8 cellular contexts compared by ENCODE assay signal in the genomic region with DNA sequence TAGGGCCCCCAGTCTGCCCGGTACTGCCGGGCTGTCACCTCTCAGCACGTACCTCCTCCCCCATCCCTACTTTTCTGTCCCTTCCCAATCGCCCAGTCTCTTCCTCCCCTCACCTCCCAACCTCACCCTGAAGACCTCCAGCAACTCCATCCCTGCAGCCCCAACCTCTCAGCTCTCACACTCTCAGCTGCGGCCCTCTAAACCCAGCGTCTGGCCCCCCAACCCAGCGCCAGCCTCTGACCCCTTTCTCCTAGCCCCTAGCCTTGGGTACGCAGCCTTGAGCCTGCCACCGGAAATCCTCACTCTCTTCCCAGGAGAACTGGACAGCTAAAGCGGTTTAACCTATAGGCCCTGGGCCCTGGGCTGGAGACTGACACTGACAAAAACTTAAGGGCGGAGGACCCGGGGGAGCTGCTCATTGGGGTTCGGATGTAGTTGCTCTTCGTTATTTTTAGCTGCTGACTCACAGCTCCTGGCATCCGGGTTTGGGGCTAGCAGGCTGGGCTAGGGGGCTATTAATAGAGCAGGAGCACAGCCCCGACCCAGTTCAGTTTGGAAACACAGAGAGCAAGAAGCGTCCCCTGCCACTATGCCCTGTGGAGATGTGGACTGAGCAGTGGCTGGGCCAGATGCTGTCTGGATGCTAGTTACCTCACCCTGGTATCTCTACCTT. TPM values are rescaled to one million over a fixed set of nuclear protein-coding genes. Genes with fewer than 3 reads are reported as not detected.
DNase-seq lines count a peak whose midpoint lies in the region; ATAC-seq, FAIRE-seq and TF ChIP-seq lines count a peak whose summit lies in the region.

No MANE protein-coding gene starts in this region.

- no peak for TF ChIP-seq POLR2A in adrenal gland (IDR thresholded peaks at IDR 0.05)

- CTCF ChIA-PET in A673 (lab: Charles Lee) = no interaction called here
- CTCF ChIA-PET in HEK293 (lab: Yijun Ruan, JAX) = interaction anchor here (1.3 to 1.7 kb wide), 5 partner anchors 10 to 230 kb away, joined by 3 to 8 read pairs (median 7); no protein-coding TSS in a partner anchor

- H3K27ac ChIP-seq in A673 (ENCODE audit: low read depth, low read length, poor library complexity, severe bottlenecking) = no peak overlapping the region
- no peak overlapping the region for H3K27ac ChIP-seq in HEK293 (ENCODE audit: extremely low read depth, low read depth, low read length)
- peak overlapping the region in 1 of 5 donors; percentile 45 for H3K27ac ChIP-seq in adrenal gland
- no peak overlapping the region for H3K27ac ChIP-seq in keratinocyte (ENCODE audit: control insufficient read depth, insufficient read depth, low read length)
- peak overlapping the region; percentile 88 to 96 for H3K27ac ChIP-seq in tibial artery

- H3K36me3 ChIP-seq in A673 (ENCODE audit: insufficient read depth, low read length, poor library complexity, severe bottlenecking) (no peaks in the 10 kb centered on the region), HEK293 (ENCODE audit: control insufficient read depth in 2 of 2, insufficient read depth in 1 of 2, low read length in 2 of 2) (no peaks in the 10 kb centered on the region), adrenal gland (replicated peaks in 1 of 2) (no peaks in the 10 kb centered on the region), keratinocyte (ENCODE audit: control insufficient read depth in 2 of 2, extremely low read depth in 1 of 2, insufficient read depth in 2 of 2, low read length in 2 of 2) (no peaks in the 10 kb centered on the region), tibial artery (no peaks in the 10 kb centered on the region)

- no peaks in the 10 kb centered on the region for H3K9me1 ChIP-seq in keratinocyte (ENCODE audit: control insufficient read depth, extremely low read depth, insufficient read depth, low read length)

- intact Hi-C loops in A673 (cut with micrococcal nuclease; ENCODE audit: unreplicated experiment) (no loop called here), adrenal gland (cut with DNase I) (no loop called here), tibial artery (cut with DNase I; ENCODE audit: low total_unique reads) (no loop called here)

- H3K79me2 ChIP-seq in keratinocyte (ENCODE audit: control insufficient read depth, insufficient read depth, low read length) = no peaks in the 10 kb centered on the region

- dilution Hi-C loops in keratinocyte (cut with MboI; ENCODE audit: extremely low pct_ligation_motif_present, low sequenced_read_pairs) = no loop called here

- ATAC-seq in GM21619 (IDR thresholded peaks at IDR 0.05; ENCODE audit: unreplicated experiment) = no peak

- no peak for FAIRE-seq in keratinocyte (lab: Jason Lieb, UNC)

- peak overlapping the region; percentile 65 for H3K9ac ChIP-seq in keratinocyte (ENCODE audit: control insufficient read depth, extremely low read depth, insufficient read depth, low read length)

- no TSS peak for BruUV-seq in A673 (replicated peaks; lab: Mats Ljungman, UMichigan)

- POLR2A ChIA-PET in A673 (lab: Charles Lee; ENCODE audit: low non-redundant PET) (no interaction called here), HEK293 (lab: Yijun Ruan, JAX) (interaction anchor here (1.0 kb wide), 1 partner anchor 17 kb away, joined by 4 read pairs; no protein-coding TSS in a partner anchor)

- TF ChIP-seq CTCF in A673 (conservative IDR thresholded peaks at IDR 0.05; ENCODE audit: low read depth, low read length) (no peak), HEK293 (tag by site-specific recombination; IDR thresholded peaks at IDR 0.05) (no peak), adrenal gland (IDR thresholded peaks at IDR 0.05) (no peak), keratinocyte (optimal IDR thresholded peaks at IDR 0.05 in 1 of 3, IDR thresholded peaks at IDR 0.05 in 1 of 3, conservative IDR thresholded peaks at IDR 0.05 in 1 of 3; ENCODE audit: extremely low read depth in 1 of 3, insufficient read depth in 2 of 3, low read length in 3 of 3) (no peak), tibial artery (IDR thresholded peaks at IDR 0.05) (no peak)

- peak overlapping the region; percentile 62 for H3K4me2 ChIP-seq in keratinocyte (ENCODE audit: control insufficient read depth, extremely low read depth, insufficient read depth, low read depth, low read length)

- H4K20me1 ChIP-seq in keratinocyte (ENCODE audit: control insufficient read depth, extremely low read depth, insufficient read depth, low read length) = no peaks in the 10 kb centered on the region

- peak overlapping the region; percentile 47 for H2AFZ ChIP-seq in keratinocyte (ENCODE audit: control insufficient read depth, low read length)

- H3K4me1 ChIP-seq in A673 (ENCODE audit: insufficient read depth, low read length, poor library complexity, severe bottlenecking) (no peaks in the 10 kb centered on the region), HEK293 (ENCODE audit: control insufficient read depth, insufficient read depth, low read length) (peaks cover 2% of the 10 kb centered on the region; the same call in 1 of the 2 replicates), adrenal gland (replicated peaks in 1 of 2) (peaks cover 0 to 7% of the 10 kb centered on the region in 2 donors), keratinocyte (ENCODE audit: control insufficient read depth, extremely low read depth, insufficient read depth, low read length) (peaks cover 25% of the 10 kb centered on the region), tibial artery (peaks cover 0 to 27% (median 7%) of the 10 kb centered on the region in 4 donors)

- H3K9me3 ChIP-seq in A673 (ENCODE audit: low read depth, low read length, poor library complexity, severe bottlenecking) = no peaks in the 10 kb centered on the region
- H3K9me3 ChIP-seq in HEK293 (ENCODE audit: control insufficient read depth, insufficient read depth, low read depth, low read length) = no peaks in the 10 kb centered on the region
- H3K9me3 ChIP-seq in adrenal gland (replicated peaks in 1 of 3) = no peaks in the 10 kb centered on the region
- peaks cover 1% of the 10 kb centered on the region for H3K9me3 ChIP-seq in keratinocyte (ENCODE audit: control insufficient read depth, low read depth, low read length)
- no peaks in the 10 kb centered on the region for H3K9me3 ChIP-seq in tibial artery

- WGBS in adrenal gland, 4 donors = 6 to 38% (median 22%) methylated on average over 8 to 17 of the region's 17 CpGs

- DNase-seq in A673 (ENCODE audit: low spot score) (no peak), adrenal gland (peak in 6 of 7 donors; percentile 7 to 59 (median 36)), keratinocyte (ENCODE audit: low read depth, low spot score) (no peak), tibial artery (peak; percentile 54 to 80), OCI-M2 (lab: John Stamatoyannopoulos, UW; ENCODE audit: unreplicated experiment) (no peak), NCI-H2107 treated with DMSO at 0.1 percent for 48 hours (lab: John Stamatoyannopoulos, UW; ENCODE audit: unreplicated experiment) (no peak)

- peaks cover 2% of the 10 kb centered on the region for H3K27me3 ChIP-seq in A673 (replicated peaks; ENCODE audit: insufficient read depth, low read depth, low read length, poor library complexity)
- H3K27me3 ChIP-seq in adrenal gland = peaks cover 4% of the 10 kb centered on the region
- no peaks in the 10 kb centered on the region for H3K27me3 ChIP-seq in keratinocyte (ENCODE audit: control insufficient read depth, extremely low read depth, insufficient read depth, low read length)
- no peaks in the 10 kb centered on the region for H3K27me3 ChIP-seq in tibial artery

- H3K4me3 ChIP-seq in A673 (ENCODE audit: low read depth, low read length, poor library complexity, severe bottlenecking) (peak overlapping the region; percentile 64), HEK293 (ENCODE audit: low read depth, low read length) (peak overlapping the region; percentile 39), adrenal gland (peak overlapping the region in 2 of 4 donors; percentile 26 to 51), keratinocyte (ENCODE audit: control insufficient read depth in 2 of 3, extremely low read depth in 1 of 3, insufficient read depth in 2 of 3, low read depth in 1 of 3, low read length in 3 of 3) (peak overlapping the region; percentile 48 to 70 (median 51)), tibial artery (peak overlapping the region; percentile 63 to 72)

TF ChIP-seq in HEK293, 187 proteins besides CTCF, POLR2A, EP300 and RAD21 (continues in another document):
- 0 out of 2 replicates have a peak, but pooled peaks have one; percentile 52 for TF ChIP-seq ZNF335 (tag by site-specific recombination; conservative IDR thresholded peaks at IDR 0.05)

RNA-seq across cellular contexts. Expression of a gene that starts 9.6 kb away (rescaled TPM):
- total RNA-seq in A673 (2021) (32.8 and 34.0 TPM in 2 replicates), adrenal gland (10 to 100 TPM in 4 of 8 donors, 1 to 10 TPM in 4; 6.0 to 33.7 (median 9.7) TPM)
- polyA plus RNA-seq in adrenal gland (1 to 10 TPM; 5.5 to 8.8 (median 5.6) TPM), keratinocyte (5.9 to 10.1 TPM (median 8.7 TPM) in 3 replicates)
- polyA plus RNA-seq in keratinocyte (2011; ENCODE audit: low read depth) = 11.7 TPM
- polyA plus RNA-seq in keratinocyte (2011; cell fraction: cytosol; rRNA removed) = 5.4 and 8.1 TPM in 2 replicates
- polyA plus RNA-seq in keratinocyte (2011; cell fraction: nucleus; rRNA removed) = 6.2 and 6.8 TPM in 2 replicates
- polyA plus RNA-seq in keratinocyte (2012; ENCODE audit: low replicate concordance) = 5.0 and 6.5 TPM in 2 replicates
- polyA minus RNA-seq in keratinocyte = 5.0 to 11.3 TPM (median 5.9 TPM) in 3 replicates
- 1.3 TPM for polyA minus RNA-seq in keratinocyte (2011; cell fraction: cytosol; rRNA and poly(A)+ RNA removed)
- 1.6 and 6.4 TPM in 2 replicates for polyA minus RNA-seq in keratinocyte (2011; cell fraction: nucleus; rRNA and poly(A)+ RNA removed)

RNA-seq across cellular contexts. Expression of a gene that starts 11.9 kb away (rescaled TPM):
- total RNA-seq in A673 (2021) = 0.68 and 0.84 TPM in 2 replicates
- total RNA-seq in adrenal gland = not detected
- under 1 TPM in 1 of 3 donors, not detected in 2; 0.05 TPM for polyA plus RNA-seq in adrenal gland
- 4.4 to 22.1 TPM (median 7.2 TPM) in 3 replicates for polyA plus RNA-seq in keratinocyte
- polyA plus RNA-seq in keratinocyte (2011; ENCODE audit: low read depth) = 8.2 TPM
- 6.3 and 8.3 TPM in 2 replicates for polyA plus RNA-seq in keratinocyte (2011; cell fraction: cytosol; rRNA removed)
- 33.4 and 52.7 TPM in 2 replicates for polyA plus RNA-seq in keratinocyte (2011; cell fraction: nucleus; rRNA removed)
- polyA plus RNA-seq in keratinocyte (2012; ENCODE audit: low replicate concordance) = 3.0 and 15.0 TPM in 2 replicates
- polyA minus RNA-seq in keratinocyte = 5.1 to 30.3 TPM (median 8.7 TPM) in 3 replicates
- 8.4 TPM for polyA minus RNA-seq in keratinocyte (2011; cell fraction: cytosol; rRNA and poly(A)+ RNA removed)
- polyA minus RNA-seq in keratinocyte (2011; cell fraction: nucleus; rRNA and poly(A)+ RNA removed) = 13.8 and 22.4 TPM in 2 replicates

Comparison
In these comparisons a context has a peak if more than half of its experiments do, and no peak if none do; other contexts are left out.
1. DNase-seq: peak in adrenal gland (6 of 7) and tibial artery (2 of 2); none in A673 (single experiment), keratinocyte (single experiment), OCI-M2 (single experiment) and NCI-H2107 treated with DMSO at 0.1 percent for 48 hours (single experiment).
2. H3K27ac ChIP-seq: peak in tibial artery (2 of 2); none in A673 (single experiment), HEK293 (single experiment) and keratinocyte (single experiment).